Comparison of ENCODE assay signal across 8 cellular contexts in the genomic region with DNA sequence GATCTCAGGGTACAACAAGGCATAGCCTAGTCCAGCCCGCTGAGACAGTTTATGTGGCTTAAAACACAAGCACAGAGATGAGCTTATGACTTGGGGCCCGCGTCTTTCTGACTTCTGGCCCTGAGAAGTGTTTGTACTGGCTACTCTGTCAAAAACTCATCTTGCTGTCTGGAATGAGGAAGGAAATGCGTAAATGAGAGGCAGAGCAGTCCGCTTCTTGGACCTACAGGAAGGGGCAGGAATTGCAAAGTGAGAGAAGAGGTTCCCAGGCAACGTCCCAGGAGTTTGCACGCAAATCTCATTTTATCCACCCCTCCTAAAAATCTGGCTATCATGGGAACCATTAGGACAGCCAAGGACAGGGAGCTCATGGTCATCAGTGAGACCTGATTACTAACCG. TPM values are rescaled to one million over a fixed set of nuclear protein-coding genes. Genes with fewer than 3 reads are reported as not detected.
DNase-seq lines count a peak whose midpoint lies in the region; ATAC-seq and TF ChIP-seq lines count a peak whose summit lies in the region.
"Had no signal": no experiment of that assay in that cellular context is flagged by ENCODE, and none has a peak within 500 bp of the region (broad histone marks: within the 10 kb centered on the region; RNA-seq: fewer than 3 reads in every experiment).

No MANE protein-coding gene starts in this region.

- TF ChIP-seq CTCF in astrocyte of the spinal cord (IDR thresholded peaks at IDR 0.05; ENCODE audit: low read depth, low read length) (no peak), thoracic aorta (IDR thresholded peaks at IDR 0.05) (peak; percentile 41)

- in situ Hi-C loops in KBM-7 (cut with MboI; ENCODE audit: low pct_unique_long_range_greater_than_20kb, low sequenced_read_pairs) (loop anchor here (10.0 kb wide), 1 partner anchor 45 kb away; no protein-coding TSS in a partner anchor), astrocyte of the spinal cord (cut with HindIII; ENCODE audit: low sequenced_read_pairs) (no loop called here)

- peak overlapping the region; percentile 76 to 98 for H3K27ac ChIP-seq in thoracic aorta

- no peaks in the 10 kb centered on the region for H3K36me3 ChIP-seq in thoracic aorta
- H3K36me3 ChIP-seq in H7 (replicated peaks; ENCODE audit: control insufficient read depth, insufficient read depth, low read length), result no peaks in the 10 kb centered on the region

- ATAC-seq in thoracic aorta (ENCODE audit: insufficient number of reproducible peaks, low FRiP score, low read depth), result peak; percentile 44
- no peak for ATAC-seq in GM21619 (IDR thresholded peaks at IDR 0.05; ENCODE audit: unreplicated experiment)
- no peak for ATAC-seq in HG02623 (IDR thresholded peaks at IDR 0.05; ENCODE audit: unreplicated experiment)

- H3K9me3 ChIP-seq in thoracic aorta, result no peaks in the 10 kb centered on the region

- H3K4me1 ChIP-seq in thoracic aorta (ENCODE audit: control insufficient read depth in 1 of 2, low read depth in 2 of 2), result peaks cover 77 to 97% of the 10 kb centered on the region in 2 donors

- DNase-seq in KBM-7 (peak; percentile 82), astrocyte of the spinal cord (ENCODE audit: low read depth, low spot score) (peak; percentile 74), kidney tubule cell (ENCODE audit: low spot score) (peak; percentile 85), thoracic aorta (ENCODE audit: low spot score) (no peak), H7 (no peak)
- DNase-seq: NCI-H1105 had no signal

- H3K4me3 ChIP-seq in astrocyte of the spinal cord (ENCODE audit: low read depth, low read length) (no peak overlapping the region), thoracic aorta (peak overlapping the region; percentile 50), H7 (ENCODE audit: insufficient read depth, low read depth, low read length) (no peak overlapping the region)

- H3K27me3 ChIP-seq in thoracic aorta (replicated peaks; ENCODE audit: insufficient read depth), result no peaks in the 10 kb centered on the region
- no peaks in the 10 kb centered on the region for H3K27me3 ChIP-seq in H7 (ENCODE audit: control insufficient read depth, insufficient read depth, low read length)

RNA-seq across cellular contexts. Expression of a gene that starts 5.5 kb away (rescaled TPM):
- total RNA-seq in thoracic aorta, result 100 to 1,000 TPM; 130 to 198 TPM
- 42.1 and 67.3 TPM in 2 replicates for total RNA-seq in H7 (2014; rRNA removed; shearing (Covaris generic))

Comparison
In these comparisons a context has a peak if more than half of its experiments do, and no peak if none do; other contexts are left out.
1. DNase-seq: peak in KBM-7 (single experiment), astrocyte of the spinal cord (single experiment) and kidney tubule cell (single experiment); none in thoracic aorta (single experiment) and H7 (single experiment).